Comparison of ENCODE assay signal across 29 cellular contexts in the genomic region with DNA sequence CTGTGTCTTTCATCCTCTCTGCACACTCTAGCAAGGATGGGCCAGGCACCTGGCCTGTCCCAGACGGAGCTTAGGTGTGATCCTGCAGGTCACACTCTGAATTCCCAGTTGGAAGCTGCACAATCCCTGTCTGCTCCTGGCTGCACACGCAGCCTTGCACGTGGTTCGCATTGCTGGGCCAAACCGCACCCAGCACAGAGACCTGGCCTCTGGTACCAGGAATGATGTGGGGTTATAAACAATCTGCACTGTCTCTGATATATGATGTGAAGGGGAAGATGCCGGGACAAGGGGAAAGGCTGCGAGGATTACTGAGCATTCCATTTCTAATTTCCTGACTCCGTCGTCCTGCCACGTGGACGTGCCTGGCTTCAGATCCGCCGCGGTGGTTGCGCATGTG.
"Had no signal": no experiment of that assay in that cellular context is flagged by ENCODE, and none has a peak within 500 bp of the region (broad histone marks: within the 10 kb centered on the region; RNA-seq: fewer than 3 reads in every experiment).

No MANE protein-coding gene starts in this region.

- H3K4me3 Mint-ChIP-seq: activated B cell treated with CpG ODN at 0.5 μM for 24 hours; activated CD4-positive, alpha-beta memory T cell treated with anti-CD3 and anti-CD28 coated beads for 36 hours; activated CD4-positive, alpha-beta T cell treated with anti-CD3 and anti-CD28 coated beads, Interleukin-2, amount 10 ng/mL, durations not matched to agents 7 days and 5 days; activated naive CD4-positive, alpha-beta T cell treated with anti-CD3 and anti-CD28 coated beads for 36 hours; activated naive CD8-positive, alpha-beta T cell; activated T-cell treated with anti-CD3 and anti-CD28 coated beads, Interleukin-2, amount 50 U/mL, for 4 hours had no signal

- H3K4me2 ChIP-seq: SK-N-SH had no signal

- H3K9me3 ChIP-seq: SJCRH30, SK-N-SH had no signal

- H3K36me3 Mint-ChIP-seq: activated CD4-positive, alpha-beta memory T cell treated with anti-CD3 and anti-CD28 coated beads for 36 hours; activated naive CD8-positive, alpha-beta T cell had no signal

- DNase-seq: activated B cell treated with CpG ODN at 0.5 μM for 24 hours; activated CD4-positive, alpha-beta memory T cell treated with anti-CD3 and anti-CD28 coated beads for 36 hours; activated CD4-positive, alpha-beta T cell treated with anti-CD3 and anti-CD28 coated beads for 1 hour; activated CD4-positive, alpha-beta T cell treated with anti-CD3 and anti-CD28 coated beads, Interleukin-2, amount 10 ng/mL, durations not matched to agents 7 days and 5 days; activated CD8-positive, alpha-beta memory T cell treated with anti-CD3 and anti-CD28 coated beads for 24 hours; activated gamma-delta T cell; activated naive CD4-positive, alpha-beta T cell treated with anti-CD3 and anti-CD28 coated beads for 36 hours; activated T-cell treated with anti-CD3 and anti-CD28 coated beads, Interleukin-2, amount 50 U/mL, for 4 hours; amygdala; brain microvascular endothelial cell; cerebellar nuclear complex; KG1; MM.1S; NCI-H1105; NCI-H1436; NCI-H1694 treated with DMSO at 0.1 percent for 48 hours; NCI-H2029 treated with DMSO at 0.1 percent for 48 hours; NCI-H345; NCI-H510A; NCI-H69; NK-92 treated with Interleukin-12 subunit alpha and Interleukin-12 subunit beta, amount 100 ng/mL, for 24 hours; OCI-M1; RPMI8226; SJCRH30; SK-N-SH; T1000 had no signal

- H3K4me1 ChIP-seq: SJCRH30 had no signal

- H3K27ac ChIP-seq: brain microvascular endothelial cell, SJCRH30 had no signal

- H3K4me1 Mint-ChIP-seq: activated B cell treated with CpG ODN at 0.5 μM for 24 hours had no signal

- ATAC-seq: activated T-cell treated with anti-CD3 and anti-CD28 coated beads, Interleukin-2, amount 50 U/mL, for 4 hours; Panc1; Right ventricle myocardium inferior had no signal

- H3K36me3 ChIP-seq: brain microvascular endothelial cell, SJCRH30 had no signal

- H3K27me3 Mint-ChIP-seq: activated B cell treated with CpG ODN at 0.5 μM for 24 hours; activated CD4-positive, alpha-beta memory T cell treated with anti-CD3 and anti-CD28 coated beads for 36 hours; activated CD4-positive, alpha-beta T cell treated with anti-CD3 and anti-CD28 coated beads, Interleukin-2, amount 10 ng/mL, durations not matched to agents 7 days and 5 days had no signal

- H3K9me3 Mint-ChIP-seq: activated CD4-positive, alpha-beta memory T cell treated with anti-CD3 and anti-CD28 coated beads for 36 hours; activated CD4-positive, alpha-beta T cell treated with anti-CD3 and anti-CD28 coated beads, Interleukin-2, amount 10 ng/mL, durations not matched to agents 7 days and 5 days; activated naive CD4-positive, alpha-beta T cell treated with anti-CD3 and anti-CD28 coated beads for 36 hours; activated T-cell treated with anti-CD3 and anti-CD28 coated beads, Interleukin-2, amount 50 U/mL, for 4 hours had no signal

- H3K9ac ChIP-seq: SK-N-SH had no signal

- H3K27ac Mint-ChIP-seq: activated B cell treated with CpG ODN at 0.5 μM for 24 hours; activated CD4-positive, alpha-beta memory T cell treated with anti-CD3 and anti-CD28 coated beads for 36 hours; activated CD4-positive, alpha-beta T cell treated with anti-CD3 and anti-CD28 coated beads, Interleukin-2, amount 10 ng/mL, durations not matched to agents 7 days and 5 days; activated naive CD4-positive, alpha-beta T cell treated with anti-CD3 and anti-CD28 coated beads for 36 hours; activated naive CD8-positive, alpha-beta T cell had no signal

- H3K27me3 ChIP-seq: brain microvascular endothelial cell, SJCRH30 had no signal

- H3K4me3 ChIP-seq: SJCRH30 had no signal
